1 cellular context compared by ENCODE assay signal in the genomic region with DNA sequence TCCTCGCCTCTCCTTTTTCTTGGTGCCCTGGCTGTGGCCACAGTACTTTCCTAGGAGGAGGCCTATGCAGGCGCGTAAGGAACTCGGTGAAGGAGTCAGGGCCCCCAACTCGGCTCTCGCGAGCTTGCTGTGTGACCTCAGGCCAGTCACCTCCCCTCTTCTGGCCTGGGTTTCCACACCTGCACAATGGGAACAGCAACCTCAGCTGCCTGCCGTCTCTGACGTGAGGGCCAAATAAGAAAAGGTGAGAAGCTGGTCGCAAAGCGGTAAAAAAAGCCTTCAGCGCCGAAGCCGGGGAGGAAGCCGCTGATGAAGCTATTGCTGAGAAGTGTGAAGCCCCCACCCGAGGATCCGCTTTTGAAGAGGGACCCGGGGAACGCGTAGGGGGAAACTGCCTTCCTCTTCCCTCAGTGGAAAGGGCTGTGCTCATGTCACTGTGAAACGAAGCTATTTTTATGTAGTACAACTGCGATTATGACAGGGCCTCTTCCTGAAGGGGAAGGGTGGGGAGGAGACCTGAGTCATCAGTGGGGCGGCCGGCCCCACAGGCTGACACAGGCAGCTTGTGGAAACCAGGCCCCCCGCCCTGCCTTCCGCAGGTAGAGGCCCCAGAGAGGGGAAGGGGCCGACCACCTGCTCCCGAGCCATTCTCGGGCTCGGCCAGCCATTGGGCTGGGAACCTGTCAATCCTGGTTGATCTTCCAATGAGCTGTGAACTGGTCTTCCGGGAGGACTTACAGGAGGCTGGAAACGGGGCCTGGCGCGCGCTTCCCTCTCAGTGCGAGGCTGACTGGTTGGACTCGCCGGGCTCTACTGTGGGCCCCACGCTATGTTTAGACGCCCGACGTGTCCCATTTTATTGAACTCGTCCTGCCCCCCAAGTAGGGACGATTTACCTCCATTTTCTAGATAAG.
A peak's percentile ranks its signal among the peaks of the same experiment; 100 is the strongest.
TF ChIP-seq lines count a peak whose summit lies in the region.

No MANE protein-coding gene starts in this region.

TF ChIP-seq in K562, 482 proteins besides CTCF, POLR2A, EP300 and RAD21 (continued from another document and continues in another):
- no peak for TF ChIP-seq FOXM1 (IDR thresholded peaks at IDR 0.05; ENCODE audit: low read depth)
- TF ChIP-seq FOXM1 (CRISPR knock-in tag; IDR thresholded peaks at IDR 0.05; ENCODE audit: low read depth): no peak
- TF ChIP-seq ZNF717 (CRISPR knock-in tag; IDR thresholded peaks at IDR 0.05): no peak
- TF ChIP-seq ZNF316 (IDR thresholded peaks at IDR 0.05): peak; percentile 19; the same call in 1 of the 2 replicates
- TF ChIP-seq ELF4 (CRISPR knock-in tag; IDR thresholded peaks at IDR 0.05): no peak
- peak; percentile 95 for TF ChIP-seq ZFX (CRISPR knock-in tag; IDR thresholded peaks at IDR 0.05)
- peak; percentile 50 for TF ChIP-seq POLR2G (IDR thresholded peaks at IDR 0.05; ENCODE audit: low read depth, low read length)
- no peak for TF ChIP-seq MXI1 (IDR thresholded peaks at IDR 0.05; ENCODE audit: low read depth, low read length)
- peak; percentile 29 to 45; a peak in 2 of 4 replicates for TF ChIP-seq NRF1 (conservative IDR thresholded peaks at IDR 0.05 in 1 of 2, IDR thresholded peaks at IDR 0.05 in 1 of 2)
- no peak for TF ChIP-seq POLR2B (IDR thresholded peaks at IDR 0.05; ENCODE audit: low read depth, partially characterized antibody)
- no peak for TF ChIP-seq CBX1 (IDR thresholded peaks at IDR 0.05; ENCODE audit: low read depth)
- TF ChIP-seq TCF7 (IDR thresholded peaks at IDR 0.05; ENCODE audit: borderline replicate concordance): no peak
- TF ChIP-seq GTF2A2 (tag; IDR thresholded peaks at IDR 0.05): no peak
- no peak for TF ChIP-seq PCBP1 (IDR thresholded peaks at IDR 0.05; ENCODE audit: low read depth, low read length, poor library complexity, severe bottlenecking)
- TF ChIP-seq SMC3 (conservative IDR thresholded peaks at IDR 0.05; ENCODE audit: insufficient read depth, low read depth, low read length): no peak
- no peak for TF ChIP-seq HDAC2 (IDR thresholded peaks at IDR 0.05)
- TF ChIP-seq, protein P1, sequence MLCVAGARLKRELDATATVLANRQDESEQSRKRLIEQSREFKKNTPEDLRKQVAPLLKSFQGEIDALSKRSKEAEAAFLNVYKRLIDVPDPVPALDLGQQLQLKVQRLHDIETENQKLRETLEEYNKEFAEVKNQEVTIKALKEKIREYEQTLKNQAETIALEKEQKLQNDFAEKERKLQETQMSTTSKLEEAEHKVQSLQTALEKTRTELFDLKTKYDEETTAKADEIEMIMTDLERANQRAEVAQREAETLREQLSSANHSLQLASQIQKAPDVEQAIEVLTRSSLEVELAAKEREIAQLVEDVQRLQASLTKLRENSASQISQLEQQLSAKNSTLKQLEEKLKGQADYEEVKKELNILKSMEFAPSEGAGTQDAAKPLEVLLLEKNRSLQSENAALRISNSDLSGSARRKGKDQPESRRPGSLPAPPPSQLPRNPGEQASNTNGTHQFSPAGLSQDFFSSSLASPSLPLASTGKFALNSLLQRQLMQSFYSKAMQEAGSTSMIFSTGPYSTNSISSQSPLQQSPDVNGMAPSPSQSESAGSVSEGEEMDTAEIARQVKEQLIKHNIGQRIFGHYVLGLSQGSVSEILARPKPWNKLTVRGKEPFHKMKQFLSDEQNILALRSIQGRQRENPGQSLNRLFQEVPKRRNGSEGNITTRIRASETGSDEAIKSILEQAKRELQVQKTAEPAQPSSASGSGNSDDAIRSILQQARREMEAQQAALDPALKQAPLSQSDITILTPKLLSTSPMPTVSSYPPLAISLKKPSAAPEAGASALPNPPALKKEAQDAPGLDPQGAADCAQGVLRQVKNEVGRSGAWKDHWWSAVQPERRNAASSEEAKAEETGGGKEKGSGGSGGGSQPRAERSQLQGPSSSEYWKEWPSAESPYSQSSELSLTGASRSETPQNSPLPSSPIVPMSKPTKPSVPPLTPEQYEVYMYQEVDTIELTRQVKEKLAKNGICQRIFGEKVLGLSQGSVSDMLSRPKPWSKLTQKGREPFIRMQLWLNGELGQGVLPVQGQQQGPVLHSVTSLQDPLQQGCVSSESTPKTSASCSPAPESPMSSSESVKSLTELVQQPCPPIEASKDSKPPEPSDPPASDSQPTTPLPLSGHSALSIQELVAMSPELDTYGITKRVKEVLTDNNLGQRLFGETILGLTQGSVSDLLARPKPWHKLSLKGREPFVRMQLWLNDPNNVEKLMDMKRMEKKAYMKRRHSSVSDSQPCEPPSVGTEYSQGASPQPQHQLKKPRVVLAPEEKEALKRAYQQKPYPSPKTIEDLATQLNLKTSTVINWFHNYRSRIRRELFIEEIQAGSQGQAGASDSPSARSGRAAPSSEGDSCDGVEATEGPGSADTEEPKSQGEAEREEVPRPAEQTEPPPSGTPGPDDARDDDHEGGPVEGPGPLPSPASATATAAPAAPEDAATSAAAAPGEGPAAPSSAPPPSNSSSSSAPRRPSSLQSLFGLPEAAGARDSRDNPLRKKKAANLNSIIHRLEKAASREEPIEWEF (CRISPR knock-in tag; IDR thresholded peaks at IDR 0.05): no peak
- TF ChIP-seq EWSR1 (IDR thresholded peaks at IDR 0.05; ENCODE audit: borderline replicate concordance, low read depth, partially characterized antibody): no peak
- peak in 1 of 2 experiments; percentile 18; a peak in 1 of 4 replicates for TF ChIP-seq TEAD1 (CRISPR knock-in tag; IDR thresholded peaks at IDR 0.05)
- no peak for TF ChIP-seq POLR2AphosphoS2 (IDR thresholded peaks at IDR 0.05; ENCODE audit: low read length)
- peak; percentile 89 for TF ChIP-seq ZBTB33 (CRISPR knock-in tag; IDR thresholded peaks at IDR 0.05)
- no peak for TF ChIP-seq NCOA1 (IDR thresholded peaks at IDR 0.05; ENCODE audit: low read depth)
- no peak for TF ChIP-seq MYBL2 (IDR thresholded peaks at IDR 0.05; ENCODE audit: low read depth)
- no peak for TF ChIP-seq MYBL2 (CRISPR knock-in tag; IDR thresholded peaks at IDR 0.05; ENCODE audit: borderline replicate concordance)
- TF ChIP-seq TOE1 (IDR thresholded peaks at IDR 0.05; ENCODE audit: borderline replicate concordance): no peak
- TF ChIP-seq TOE1 (CRISPR knock-in tag; IDR thresholded peaks at IDR 0.05; ENCODE audit: borderline replicate concordance, low read depth): no peak
- 0 out of 2 replicates have a peak, but pooled peaks have one; percentile 15 for TF ChIP-seq KLF1 (tag; IDR thresholded peaks at IDR 0.05)
- TF ChIP-seq NR2C2 (CRISPR knock-in tag; IDR thresholded peaks at IDR 0.05): no peak
- no peak; the same call in 1 of the 2 replicates for TF ChIP-seq NR2C2 (tag; IDR thresholded peaks at IDR 0.05)
- TF ChIP-seq, protein P2, sequence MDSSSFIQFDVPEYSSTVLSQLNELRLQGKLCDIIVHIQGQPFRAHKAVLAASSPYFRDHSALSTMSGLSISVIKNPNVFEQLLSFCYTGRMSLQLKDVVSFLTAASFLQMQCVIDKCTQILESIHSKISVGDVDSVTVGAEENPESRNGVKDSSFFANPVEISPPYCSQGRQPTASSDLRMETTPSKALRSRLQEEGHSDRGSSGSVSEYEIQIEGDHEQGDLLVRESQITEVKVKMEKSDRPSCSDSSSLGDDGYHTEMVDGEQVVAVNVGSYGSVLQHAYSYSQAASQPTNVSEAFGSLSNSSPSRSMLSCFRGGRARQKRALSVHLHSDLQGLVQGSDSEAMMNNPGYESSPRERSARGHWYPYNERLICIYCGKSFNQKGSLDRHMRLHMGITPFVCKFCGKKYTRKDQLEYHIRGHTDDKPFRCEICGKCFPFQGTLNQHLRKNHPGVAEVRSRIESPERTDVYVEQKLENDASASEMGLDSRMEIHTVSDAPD (CRISPR knock-in tag; IDR thresholded peaks at IDR 0.05): no peak
- TF ChIP-seq SETDB1 (IDR thresholded peaks at IDR 0.05; ENCODE audit: low read length): no peak
- no peak for TF ChIP-seq XRCC4 (IDR thresholded peaks at IDR 0.05; ENCODE audit: extremely low read depth, insufficient read depth, insufficient read length)
- peak; percentile 53; the same call in 1 of the 2 replicates for TF ChIP-seq RBFOX2 (IDR thresholded peaks at IDR 0.05; ENCODE audit: low read depth, low read length)
- no peak for TF ChIP-seq CCAR2 (IDR thresholded peaks at IDR 0.05; ENCODE audit: low read depth, low read length)
- TF ChIP-seq, protein P3, sequence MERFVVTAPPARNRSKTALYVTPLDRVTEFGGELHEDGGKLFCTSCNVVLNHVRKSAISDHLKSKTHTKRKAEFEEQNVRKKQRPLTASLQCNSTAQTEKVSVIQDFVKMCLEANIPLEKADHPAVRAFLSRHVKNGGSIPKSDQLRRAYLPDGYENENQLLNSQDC (CRISPR knock-in tag; IDR thresholded peaks at IDR 0.05): no peak
- TF ChIP-seq BMI1 (IDR thresholded peaks at IDR 0.05; ENCODE audit: low read length): no peak
- TF ChIP-seq HDAC8 (tag; IDR thresholded peaks at IDR 0.05): no peak
- TF ChIP-seq, protein P4, sequence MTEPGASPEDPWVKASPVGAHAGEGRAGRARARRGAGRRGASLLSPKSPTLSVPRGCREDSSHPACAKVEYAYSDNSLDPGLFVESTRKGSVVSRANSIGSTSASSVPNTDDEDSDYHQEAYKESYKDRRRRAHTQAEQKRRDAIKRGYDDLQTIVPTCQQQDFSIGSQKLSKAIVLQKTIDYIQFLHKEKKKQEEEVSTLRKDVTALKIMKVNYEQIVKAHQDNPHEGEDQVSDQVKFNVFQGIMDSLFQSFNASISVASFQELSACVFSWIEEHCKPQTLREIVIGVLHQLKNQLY (CRISPR knock-in tag; conservative IDR thresholded peaks at IDR 0.05): no peak
- TF ChIP-seq NR0B1 (IDR thresholded peaks at IDR 0.05; ENCODE audit: partially characterized antibody): no peak
- no peak for TF ChIP-seq RCOR1 (IDR thresholded peaks at IDR 0.05; ENCODE audit: borderline replicate concordance in 1 of 2, low read depth in 2 of 2, low read length in 2 of 2)
- TF ChIP-seq, protein P5, sequence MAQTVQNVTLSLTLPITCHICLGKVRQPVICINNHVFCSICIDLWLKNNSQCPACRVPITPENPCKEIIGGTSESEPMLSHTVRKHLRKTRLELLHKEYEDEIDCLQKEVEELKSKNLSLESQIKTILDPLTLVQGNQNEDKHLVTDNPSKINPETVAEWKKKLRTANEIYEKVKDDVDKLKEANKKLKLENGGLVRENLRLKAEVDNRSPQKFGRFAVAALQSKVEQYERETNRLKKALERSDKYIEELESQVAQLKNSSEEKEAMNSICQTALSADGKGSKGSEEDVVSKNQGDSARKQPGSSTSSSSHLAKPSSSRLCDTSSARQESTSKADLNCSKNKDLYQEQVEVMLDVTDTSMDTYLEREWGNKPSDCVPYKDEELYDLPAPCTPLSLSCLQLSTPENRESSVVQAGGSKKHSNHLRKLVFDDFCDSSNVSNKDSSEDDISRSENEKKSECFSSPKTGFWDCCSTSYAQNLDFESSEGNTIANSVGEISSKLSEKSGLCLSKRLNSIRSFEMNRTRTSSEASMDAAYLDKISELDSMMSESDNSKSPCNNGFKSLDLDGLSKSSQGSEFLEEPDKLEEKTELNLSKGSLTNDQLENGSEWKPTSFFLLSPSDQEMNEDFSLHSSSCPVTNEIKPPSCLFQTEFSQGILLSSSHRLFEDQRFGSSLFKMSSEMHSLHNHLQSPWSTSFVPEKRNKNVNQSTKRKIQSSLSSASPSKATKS (CRISPR knock-in tag; IDR thresholded peaks at IDR 0.05): no peak
- TF ChIP-seq PHB (CRISPR knock-in tag; IDR thresholded peaks at IDR 0.05): no peak
- TF ChIP-seq, protein P6, sequence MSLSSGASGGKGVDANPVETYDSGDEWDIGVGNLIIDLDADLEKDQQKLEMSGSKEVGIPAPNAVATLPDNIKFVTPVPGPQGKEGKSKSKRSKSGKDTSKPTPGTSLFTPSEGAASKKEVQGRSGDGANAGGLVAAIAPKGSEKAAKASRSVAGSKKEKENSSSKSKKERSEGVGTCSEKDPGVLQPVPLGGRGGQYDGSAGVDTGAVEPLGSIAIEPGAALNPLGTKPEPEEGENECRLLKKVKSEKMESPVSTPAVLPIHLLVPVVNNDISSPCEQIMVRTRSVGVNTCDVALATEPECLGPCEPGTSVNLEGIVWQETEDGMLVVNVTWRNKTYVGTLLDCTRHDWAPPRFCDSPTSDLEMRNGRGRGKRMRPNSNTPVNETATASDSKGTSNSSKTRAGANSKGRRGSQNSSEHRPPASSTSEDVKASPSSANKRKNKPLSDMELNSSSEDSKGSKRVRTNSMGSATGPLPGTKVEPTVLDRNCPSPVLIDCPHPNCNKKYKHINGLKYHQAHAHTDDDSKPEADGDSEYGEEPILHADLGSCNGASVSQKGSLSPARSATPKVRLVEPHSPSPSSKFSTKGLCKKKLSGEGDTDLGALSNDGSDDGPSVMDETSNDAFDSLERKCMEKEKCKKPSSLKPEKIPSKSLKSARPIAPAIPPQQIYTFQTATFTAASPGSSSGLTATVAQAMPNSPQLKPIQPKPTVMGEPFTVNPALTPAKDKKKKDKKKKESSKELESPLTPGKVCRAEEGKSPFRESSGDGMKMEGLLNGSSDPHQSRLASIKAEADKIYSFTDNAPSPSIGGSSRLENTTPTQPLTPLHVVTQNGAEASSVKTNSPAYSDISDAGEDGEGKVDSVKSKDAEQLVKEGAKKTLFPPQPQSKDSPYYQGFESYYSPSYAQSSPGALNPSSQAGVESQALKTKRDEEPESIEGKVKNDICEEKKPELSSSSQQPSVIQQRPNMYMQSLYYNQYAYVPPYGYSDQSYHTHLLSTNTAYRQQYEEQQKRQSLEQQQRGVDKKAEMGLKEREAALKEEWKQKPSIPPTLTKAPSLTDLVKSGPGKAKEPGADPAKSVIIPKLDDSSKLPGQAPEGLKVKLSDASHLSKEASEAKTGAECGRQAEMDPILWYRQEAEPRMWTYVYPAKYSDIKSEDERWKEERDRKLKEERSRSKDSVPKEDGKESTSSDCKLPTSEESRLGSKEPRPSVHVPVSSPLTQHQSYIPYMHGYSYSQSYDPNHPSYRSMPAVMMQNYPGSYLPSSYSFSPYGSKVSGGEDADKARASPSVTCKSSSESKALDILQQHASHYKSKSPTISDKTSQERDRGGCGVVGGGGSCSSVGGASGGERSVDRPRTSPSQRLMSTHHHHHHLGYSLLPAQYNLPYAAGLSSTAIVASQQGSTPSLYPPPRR (CRISPR knock-in tag; IDR thresholded peaks at IDR 0.05; ENCODE audit: borderline replicate concordance): 0 out of 2 replicates have a peak, but pooled peaks have one; percentile 17
- 0 out of 2 replicates have a peak, but pooled peaks have one; percentile 31 for TF ChIP-seq GTF2E2 (tag; IDR thresholded peaks at IDR 0.05)
